In genomic region chr1:116824631-116825399, GRCh38 we compare ENCODE assay signal across 10 cellular contexts.
DNase-seq lines count a peak whose midpoint lies in the region; ATAC-seq and TF ChIP-seq lines count a peak whose summit lies in the region.
"Had no signal": no experiment of that assay in that cellular context is flagged by ENCODE, and none has a peak within 500 bp of the region (broad histone marks: within the 10 kb centered on the region; RNA-seq: fewer than 3 reads in every experiment).

No MANE protein-coding gene starts in this region.

- TF ChIP-seq CTCF in natural killer cell (IDR thresholded peaks at IDR 0.05) (no peak), heart right ventricle (IDR thresholded peaks at IDR 0.05) (no peak), type B pancreatic cell (conservative IDR thresholded peaks at IDR 0.05) (no peak), MM.1S (IDR thresholded peaks at IDR 0.05; ENCODE audit: low read length) (no peak)

- ATAC-seq in natural killer cell treated with Interleukin-12 subunit alpha and Interleukin-12 subunit beta and Interleukin-15 and Interleukin-18, amount 100 ng/mL, for 72 hours: no peak
- ATAC-seq in natural killer cell: no peak
- peak in 6 of 8 donors; percentile 6 to 44 (median 26) for ATAC-seq in heart right ventricle
- no peak for ATAC-seq in stimulated activated memory B cell treated with anti-CD40 and anti-IgM and Interleukin-4, amounts not matched to agents 10 μg/mL and 1 μg/mL and 100 μg/mL, for 72 hours
- ATAC-seq: activated T-cell treated with anti-CD3 and anti-CD28 coated beads, Interleukin-2, amount 50 U/mL, for 4 hours; CD8-positive, alpha-beta T cell had no signal

- DNase-seq in natural killer cell treated with Interleukin-12 subunit alpha and Interleukin-12 subunit beta and Interleukin-15 and Interleukin-18, amount 100 ng/mL, for 72 hours (ENCODE audit: low spot score): no peak
- DNase-seq in natural killer cell (no peak), NT2/D1 (ENCODE audit: low read depth, low spot score) (peak; percentile 36), heart right ventricle (no peak), type B pancreatic cell (ENCODE audit: extremely low spot score, unreplicated experiment) (no peak), KBM-7 (no peak), MM.1S (no peak)
- DNase-seq: activated T-cell treated with anti-CD3 and anti-CD28 coated beads, Interleukin-2, amount 50 U/mL, for 4 hours; CD8-positive, alpha-beta T cell had no signal

- no peaks in the 10 kb centered on the region for H4K20me1 ChIP-seq in MM.1S (ENCODE audit: insufficient read depth, low read length)

- H3K9ac ChIP-seq in NT2/D1 (ENCODE audit: insufficient read length, low read depth): no peak overlapping the region
- H3K9ac ChIP-seq in MM.1S (ENCODE audit: low read length): no peak overlapping the region

- H3K27me3 ChIP-seq in NT2/D1 (ENCODE audit: insufficient read depth, insufficient read length) (no peaks in the 10 kb centered on the region), heart right ventricle (no peaks in the 10 kb centered on the region), MM.1S (replicated peaks; ENCODE audit: insufficient read depth, low read length) (no peaks in the 10 kb centered on the region)

- H3K36me3 ChIP-seq in NT2/D1 (ENCODE audit: insufficient read depth, insufficient read length, low read length) (no peaks in the 10 kb centered on the region), heart right ventricle (no peaks in the 10 kb centered on the region), MM.1S (replicated peaks; ENCODE audit: insufficient read depth, low read length) (no peaks in the 10 kb centered on the region)

- H3K79me2 ChIP-seq in MM.1S (ENCODE audit: low read length): no peaks in the 10 kb centered on the region

- H3K4me1 ChIP-seq in NT2/D1 (ENCODE audit: insufficient read depth, insufficient read length): peaks cover 9% of the 10 kb centered on the region
- H3K4me1 ChIP-seq in heart right ventricle: peaks cover 7 to 30% (median 14%) of the 10 kb centered on the region in 9 donors
- peaks cover 15% of the 10 kb centered on the region for H3K4me1 ChIP-seq in MM.1S (ENCODE audit: low read length)

- H3K9me3 Mint-ChIP-seq in natural killer cell treated with Interleukin-12 subunit alpha and Interleukin-12 subunit beta and Interleukin-15 and Interleukin-18, amount 100 ng/mL, for 72 hours: peaks cover 3% of the 10 kb centered on the region
- H3K9me3 Mint-ChIP-seq in natural killer cell (no peaks in the 10 kb centered on the region), type B pancreatic cell (no peaks in the 10 kb centered on the region)
- no peaks in the 10 kb centered on the region for H3K9me3 Mint-ChIP-seq in stimulated activated memory B cell treated with anti-CD40 and anti-IgM and Interleukin-4, amounts not matched to agents 10 μg/mL and 1 μg/mL and 100 μg/mL, for 72 hours

- in situ Hi-C loops in KBM-7 (cut with MboI; ENCODE audit: low pct_unique_long_range_greater_than_20kb, low sequenced_read_pairs): loop anchor here (10.0 kb wide), 1 partner anchor 90 kb away; no protein-coding TSS in a partner anchor

- H3K9me2 ChIP-seq in MM.1S (replicated peaks; ENCODE audit: insufficient read depth, low read length): no peaks in the 10 kb centered on the region

- peaks cover 4% of the 10 kb centered on the region; the same call in 1 of the 2 replicates for H3F3A ChIP-seq in MM.1S (ENCODE audit: insufficient read depth, low read length)

- WGBS in heart right ventricle, 2 donors: 56 to 61% methylated on average over 6 of the region's 6 CpGs

- H3K27ac ChIP-seq in heart right ventricle (peak overlapping the region in 8 of 10 donors; percentile 34 to 81 (median 68)), MM.1S (ENCODE audit: low read length) (no peak overlapping the region)

- no peak overlapping the region for H3K4me2 ChIP-seq in MM.1S (ENCODE audit: low read depth, low read length)

- H2AFZ ChIP-seq in MM.1S (ENCODE audit: low read length): no peak overlapping the region

- H3K4me1 Mint-ChIP-seq in natural killer cell treated with Interleukin-12 subunit alpha and Interleukin-12 subunit beta and Interleukin-15 and Interleukin-18, amount 100 ng/mL, for 72 hours (ENCODE audit: low read depth in 2 of 2): peaks cover 22 to 31% of the 10 kb centered on the region in 2 donors
- peaks cover 11 to 15% of the 10 kb centered on the region in 2 donors for H3K4me1 Mint-ChIP-seq in natural killer cell
- H3K4me1 Mint-ChIP-seq in type B pancreatic cell (ENCODE audit: unreplicated experiment): peaks cover 33% of the 10 kb centered on the region
- peaks cover 10% of the 10 kb centered on the region for H3K4me1 Mint-ChIP-seq in stimulated activated memory B cell treated with anti-CD40 and anti-IgM and Interleukin-4, amounts not matched to agents 10 μg/mL and 1 μg/mL and 100 μg/mL, for 72 hours

- no peak overlapping the region for H3K4me3 Mint-ChIP-seq in natural killer cell treated with Interleukin-12 subunit alpha and Interleukin-12 subunit beta and Interleukin-15 and Interleukin-18, amount 100 ng/mL, for 72 hours
- H3K4me3 Mint-ChIP-seq in natural killer cell (no peak overlapping the region), type B pancreatic cell (no peak overlapping the region)
- H3K4me3 Mint-ChIP-seq in stimulated activated memory B cell treated with anti-CD40 and anti-IgM and Interleukin-4, amounts not matched to agents 10 μg/mL and 1 μg/mL and 100 μg/mL, for 72 hours: no peak overlapping the region
- H3K4me3 Mint-ChIP-seq: activated T-cell treated with anti-CD3 and anti-CD28 coated beads, Interleukin-2, amount 50 U/mL, for 4 hours; CD8-positive, alpha-beta T cell had no signal

- H3K27ac Mint-ChIP-seq in natural killer cell treated with Interleukin-12 subunit alpha and Interleukin-12 subunit beta and Interleukin-15 and Interleukin-18, amount 100 ng/mL, for 72 hours: peak overlapping the region; percentile 91 to 94
- H3K27ac Mint-ChIP-seq in natural killer cell: no peak overlapping the region
- peak overlapping the region; percentile 24 for H3K27ac Mint-ChIP-seq in type B pancreatic cell
- H3K27ac Mint-ChIP-seq in stimulated activated memory B cell treated with anti-CD40 and anti-IgM and Interleukin-4, amounts not matched to agents 10 μg/mL and 1 μg/mL and 100 μg/mL, for 72 hours: no peak overlapping the region
- H3K27ac Mint-ChIP-seq: CD8-positive, alpha-beta T cell had no signal

- no peak overlapping the region for H3K4me3 ChIP-seq in NT2/D1 (ENCODE audit: insufficient read length, low read depth)
- peak overlapping the region in 1 of 10 donors; percentile 7 for H3K4me3 ChIP-seq in heart right ventricle
- H3K4me3 ChIP-seq in MM.1S (ENCODE audit: low read length): no peak overlapping the region

- H3K27me3 Mint-ChIP-seq in natural killer cell treated with Interleukin-12 subunit alpha and Interleukin-12 subunit beta and Interleukin-15 and Interleukin-18, amount 100 ng/mL, for 72 hours: no peaks in the 10 kb centered on the region
- H3K27me3 Mint-ChIP-seq in natural killer cell (ENCODE audit: low read depth in 2 of 2): no peaks in the 10 kb centered on the region
- no peaks in the 10 kb centered on the region for H3K27me3 Mint-ChIP-seq in type B pancreatic cell
- H3K27me3 Mint-ChIP-seq in stimulated activated memory B cell treated with anti-CD40 and anti-IgM and Interleukin-4, amounts not matched to agents 10 μg/mL and 1 μg/mL and 100 μg/mL, for 72 hours: no peaks in the 10 kb centered on the region

- H3K9me3 ChIP-seq in NT2/D1 (ENCODE audit: insufficient read depth, low read length) (no peaks in the 10 kb centered on the region), heart right ventricle (no peaks in the 10 kb centered on the region), MM.1S (replicated peaks; ENCODE audit: insufficient read depth, low read length) (no peaks in the 10 kb centered on the region)

- intact Hi-C loops in natural killer cell (cut with micrococcal nuclease): no loop called here
- intact Hi-C loops in heart right ventricle (cut with DNase I): loop anchor here in 1 of 10 donors (10.0 kb wide), 1 partner anchor 250 kb away; the partner anchor contains the start of gene CD58

- H3K36me3 Mint-ChIP-seq in natural killer cell treated with Interleukin-12 subunit alpha and Interleukin-12 subunit beta and Interleukin-15 and Interleukin-18, amount 100 ng/mL, for 72 hours: peaks cover 6% of the 10 kb centered on the region
- H3K36me3 Mint-ChIP-seq in natural killer cell (no peaks in the 10 kb centered on the region), type B pancreatic cell (no peaks in the 10 kb centered on the region)
- H3K36me3 Mint-ChIP-seq in stimulated activated memory B cell treated with anti-CD40 and anti-IgM and Interleukin-4, amounts not matched to agents 10 μg/mL and 1 μg/mL and 100 μg/mL, for 72 hours: no peaks in the 10 kb centered on the region
- H3K36me3 Mint-ChIP-seq: CD8-positive, alpha-beta T cell had no signal

Comparison
In these comparisons a context has a peak if more than half of its experiments do, and no peak if none do; other contexts are left out.
1. H3K27ac Mint-ChIP-seq: peak in natural killer cell treated with Interleukin-12 subunit alpha and Interleukin-12 subunit beta and Interleukin-15 and Interleukin-18, amount 100 ng/mL, for 72 hours (2 of 2) and type B pancreatic cell (single experiment); none in natural killer cell (0 of 2) and stimulated activated memory B cell treated with anti-CD40 and anti-IgM and Interleukin-4, amounts not matched to agents 10 μg/mL and 1 μg/mL and 100 μg/mL, for 72 hours (single experiment).
2. ATAC-seq: peak in heart right ventricle (6 of 8); none in natural killer cell treated with Interleukin-12 subunit alpha and Interleukin-12 subunit beta and Interleukin-15 and Interleukin-18, amount 100 ng/mL, for 72 hours (0 of 2), natural killer cell (0 of 3) and stimulated activated memory B cell treated with anti-CD40 and anti-IgM and Interleukin-4, amounts not matched to agents 10 μg/mL and 1 μg/mL and 100 μg/mL, for 72 hours (single experiment).